ENCODE assay signal across 16 cellular contexts in the genomic region with DNA sequence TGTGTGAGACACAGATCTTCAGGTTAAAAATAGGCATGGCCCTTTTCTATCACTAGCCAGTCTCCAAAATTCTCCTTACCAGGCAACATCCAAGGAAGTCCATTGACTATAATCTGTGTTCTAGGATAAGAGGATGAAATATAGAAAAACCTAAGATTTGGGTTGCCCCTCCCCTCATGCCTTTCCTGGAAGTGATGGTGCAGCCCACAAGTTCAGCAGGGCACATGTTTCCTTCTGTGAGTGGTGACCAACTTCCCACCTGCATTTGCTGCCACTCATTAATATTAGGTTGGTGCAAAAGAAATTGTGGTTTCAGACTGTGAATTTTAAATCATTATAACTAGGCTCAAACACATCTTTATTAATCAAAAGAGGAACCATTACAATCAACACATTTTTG.
"Had no signal": no experiment of that assay in that cellular context is flagged by ENCODE, and none has a peak within 500 bp of the region (broad histone marks: within the 10 kb centered on the region; RNA-seq: fewer than 3 reads in every experiment).

No MANE protein-coding gene starts in this region.

- H3K36me3 Mint-ChIP-seq: activated naive CD4-positive, alpha-beta T cell treated with anti-CD3 and anti-CD28 coated beads, Interleukin-2, amount 50 U/mL, for 24 hours had no signal

- H3K27ac Mint-ChIP-seq: activated B cell treated with CpG ODN at 0.5 μM for 24 hours; activated naive CD4-positive, alpha-beta T cell treated with anti-CD3 and anti-CD28 coated beads, Interleukin-2, amount 50 U/mL, for 24 hours; progenitor cell of endocrine pancreas had no signal

- H3K4me1 Mint-ChIP-seq: activated B cell treated with CpG ODN at 0.5 μM for 24 hours; activated naive CD4-positive, alpha-beta T cell treated with anti-CD3 and anti-CD28 coated beads, Interleukin-2, amount 50 U/mL, for 24 hours had no signal

- H3K4me3 Mint-ChIP-seq: activated B cell treated with CpG ODN at 0.5 μM for 24 hours; activated naive CD4-positive, alpha-beta T cell treated with anti-CD3 and anti-CD28 coated beads, Interleukin-2, amount 50 U/mL, for 24 hours; neural crest cell had no signal

- DNase-seq: activated B cell treated with CpG ODN at 0.5 μM for 24 hours; activated effector memory CD4-positive, alpha-beta T cell treated with Interleukin-2 at 50 U/mL for 16 hours; amniotic stem cell; effector CD4-positive, alpha-beta T cell; gastrocnemius medialis; head of caudate nucleus; left lung; mammary epithelial cell; midbrain; stimulated activated CD4-positive, alpha-beta T cell treated with anti-CD3 and anti-CD28 coated beads, Interleukin-12 subunit alpha, Interleukin-12 subunit beta, amount 100 ng/mL, for 4 hours; stomach; trophoblast cell had no signal

- ATAC-seq: esophagus mucosa, gastrocnemius medialis, left lung had no signal

- H3K9me3 ChIP-seq: gastrocnemius medialis, left lung, stomach had no signal

- H3K36me3 ChIP-seq: gastrocnemius medialis, left lung had no signal

- H3K27ac ChIP-seq: gastrocnemius medialis, left lung, stomach had no signal

- H3K27me3 ChIP-seq: gastrocnemius medialis, left lung, stomach had no signal

- H3K9me3 Mint-ChIP-seq: activated B cell treated with CpG ODN at 0.5 μM for 24 hours; activated naive CD4-positive, alpha-beta T cell treated with anti-CD3 and anti-CD28 coated beads, Interleukin-2, amount 50 U/mL, for 24 hours; neural crest cell had no signal

- H3K4me1 ChIP-seq: gastrocnemius medialis, left lung, stomach had no signal

- H3K27me3 Mint-ChIP-seq: activated naive CD4-positive, alpha-beta T cell treated with anti-CD3 and anti-CD28 coated beads, Interleukin-2, amount 50 U/mL, for 24 hours had no signal

- H3K4me3 ChIP-seq: gastrocnemius medialis, left lung, stomach had no signal
